8 cellular contexts compared by ENCODE assay signal in genomic region chr1:244322791-244323521, GRCh38.
DNase-seq lines count a peak whose midpoint lies in the region; ATAC-seq and TF ChIP-seq lines count a peak whose summit lies in the region.

No MANE protein-coding gene starts in this region.

- H3K36me3 Mint-ChIP-seq in T-helper 17 cell (ENCODE audit: low read depth): peaks cover 7% of the 10 kb centered on the region
- no peaks in the 10 kb centered on the region for H3K36me3 Mint-ChIP-seq in endodermal cell (ENCODE audit: low read depth)

- H3K4me1 Mint-ChIP-seq in T-helper 17 cell (peaks cover 29% of the 10 kb centered on the region), endodermal cell (peaks cover 4% of the 10 kb centered on the region)

- H3K27ac ChIP-seq in endodermal cell (ENCODE audit: low read depth, low read length): no peak overlapping the region

- TF ChIP-seq CTCF in endodermal cell (conservative IDR thresholded peaks at IDR 0.05) (no peak), mucosa of descending colon (IDR thresholded peaks at IDR 0.05) (no peak)

- ATAC-seq in T-helper 17 cell (peak; percentile 69), mucosa of descending colon (peak; percentile 77), GM21825 (IDR thresholded peaks at IDR 0.05; ENCODE audit: unreplicated experiment) (no peak), HG03045 (IDR thresholded peaks at IDR 0.05; ENCODE audit: unreplicated experiment) (no peak), GM19351 (IDR thresholded peaks at IDR 0.05; ENCODE audit: unreplicated experiment) (no peak)

- peak overlapping the region; percentile 65 for H3K27ac Mint-ChIP-seq in T-helper 17 cell
- peak overlapping the region; percentile 77 for H3K27ac Mint-ChIP-seq in endodermal cell

- H3K27me3 Mint-ChIP-seq in T-helper 17 cell (no peaks in the 10 kb centered on the region), endodermal cell (ENCODE audit: insufficient read depth) (no peaks in the 10 kb centered on the region)

- H3K9ac ChIP-seq in endodermal cell (ENCODE audit: extremely low read depth, low read length, poor library complexity, severe bottlenecking): no peak overlapping the region

- H3K4me3 Mint-ChIP-seq in T-helper 17 cell (peak overlapping the region; percentile 41), endodermal cell (no peak overlapping the region)

- peak; percentile 12 for DNase-seq in stimulated activated naive CD4-positive, alpha-beta T cell treated with Interleukin-2 at 50 U/mL for 16 hours (lab: John Stamatoyannopoulos, UW)
- no peak for DNase-seq in stimulated activated naive CD4-positive, alpha-beta T cell (lab: John Stamatoyannopoulos, UW)
- DNase-seq in T-helper 17 cell (no peak), endodermal cell (peak; percentile 69), mucosa of descending colon (peak in 1 of 3 donors; percentile 60)

- H3K27me3 ChIP-seq in endodermal cell (ENCODE audit: control insufficient read depth, insufficient read depth, low read length, poor library complexity, severe bottlenecking): no peaks in the 10 kb centered on the region

- 77 to 78% methylated on average over 5 to 6 of the region's 6 CpGs for WGBS in endodermal cell (ENCODE audit: insufficient coverage in 1 of 2, insufficient read length in 1 of 2), 2 experiments

- H3K9me3 ChIP-seq in T-helper 17 cell (ENCODE audit: control insufficient read depth, low read length, poor library complexity, severe bottlenecking): no peaks in the 10 kb centered on the region
- peaks cover 5% of the 10 kb centered on the region for H3K9me3 ChIP-seq in endodermal cell (ENCODE audit: control insufficient read depth, low read length)
- H3K9me3 ChIP-seq in mucosa of descending colon: no peaks in the 10 kb centered on the region

- H3K36me3 ChIP-seq in endodermal cell (ENCODE audit: control insufficient read depth, insufficient read depth, low read length) (no peaks in the 10 kb centered on the region), mucosa of descending colon (ENCODE audit: low read depth) (no peaks in the 10 kb centered on the region)

- H3K4me1 ChIP-seq in endodermal cell (ENCODE audit: control insufficient read depth, insufficient read depth, low read length) (no peaks in the 10 kb centered on the region), mucosa of descending colon (ENCODE audit: low read depth) (peaks cover 15% of the 10 kb centered on the region)

- H3K4me3 ChIP-seq in endodermal cell (ENCODE audit: low read length) (no peak overlapping the region), mucosa of descending colon (no peak overlapping the region)

- intact Hi-C loops in mucosa of descending colon (cut with DNase I, micrococcal nuclease): no loop called here

- H3K9me3 Mint-ChIP-seq in endodermal cell: peaks cover 20% of the 10 kb centered on the region

Comparison
In these comparisons a context has a peak if more than half of its experiments do, and no peak if none do; other contexts are left out.
1. DNase-seq: peak in stimulated activated naive CD4-positive, alpha-beta T cell treated with Interleukin-2 at 50 U/mL for 16 hours (single experiment) and endodermal cell (single experiment); none in stimulated activated naive CD4-positive, alpha-beta T cell (0 of 6) and T-helper 17 cell (0 of 3).
2. ATAC-seq: peak in T-helper 17 cell (single experiment) and mucosa of descending colon (single experiment); none in GM21825 (single experiment), HG03045 (single experiment) and GM19351 (single experiment).